Comparison of ENCODE assay signal across 8 cellular contexts in genomic region chr11:62546244-62546936, GRCh38. TPM values are rescaled to one million over a fixed set of nuclear protein-coding genes. Genes with fewer than 3 reads are reported as not detected.
DNase-seq lines count a peak whose midpoint lies in the region; ATAC-seq and TF ChIP-seq lines count a peak whose summit lies in the region.

A gene with protein sequence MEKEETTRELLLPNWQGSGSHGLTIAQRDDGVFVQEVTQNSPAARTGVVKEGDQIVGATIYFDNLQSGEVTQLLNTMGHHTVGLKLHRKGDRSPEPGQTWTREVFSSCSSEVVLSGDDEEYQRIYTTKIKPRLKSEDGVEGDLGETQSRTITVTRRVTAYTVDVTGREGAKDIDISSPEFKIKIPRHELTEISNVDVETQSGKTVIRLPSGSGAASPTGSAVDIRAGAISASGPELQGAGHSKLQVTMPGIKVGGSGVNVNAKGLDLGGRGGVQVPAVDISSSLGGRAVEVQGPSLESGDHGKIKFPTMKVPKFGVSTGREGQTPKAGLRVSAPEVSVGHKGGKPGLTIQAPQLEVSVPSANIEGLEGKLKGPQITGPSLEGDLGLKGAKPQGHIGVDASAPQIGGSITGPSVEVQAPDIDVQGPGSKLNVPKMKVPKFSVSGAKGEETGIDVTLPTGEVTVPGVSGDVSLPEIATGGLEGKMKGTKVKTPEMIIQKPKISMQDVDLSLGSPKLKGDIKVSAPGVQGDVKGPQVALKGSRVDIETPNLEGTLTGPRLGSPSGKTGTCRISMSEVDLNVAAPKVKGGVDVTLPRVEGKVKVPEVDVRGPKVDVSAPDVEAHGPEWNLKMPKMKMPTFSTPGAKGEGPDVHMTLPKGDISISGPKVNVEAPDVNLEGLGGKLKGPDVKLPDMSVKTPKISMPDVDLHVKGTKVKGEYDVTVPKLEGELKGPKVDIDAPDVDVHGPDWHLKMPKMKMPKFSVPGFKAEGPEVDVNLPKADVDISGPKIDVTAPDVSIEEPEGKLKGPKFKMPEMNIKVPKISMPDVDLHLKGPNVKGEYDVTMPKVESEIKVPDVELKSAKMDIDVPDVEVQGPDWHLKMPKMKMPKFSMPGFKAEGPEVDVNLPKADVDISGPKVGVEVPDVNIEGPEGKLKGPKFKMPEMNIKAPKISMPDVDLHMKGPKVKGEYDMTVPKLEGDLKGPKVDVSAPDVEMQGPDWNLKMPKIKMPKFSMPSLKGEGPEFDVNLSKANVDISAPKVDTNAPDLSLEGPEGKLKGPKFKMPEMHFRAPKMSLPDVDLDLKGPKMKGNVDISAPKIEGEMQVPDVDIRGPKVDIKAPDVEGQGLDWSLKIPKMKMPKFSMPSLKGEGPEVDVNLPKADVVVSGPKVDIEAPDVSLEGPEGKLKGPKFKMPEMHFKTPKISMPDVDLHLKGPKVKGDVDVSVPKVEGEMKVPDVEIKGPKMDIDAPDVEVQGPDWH (N-terminal part only) (minus strand): TSS chr11:62546806. CDS start chr11:62536098, 10,708 bp downstream.

- no peak for ATAC-seq in HG02763 (IDR thresholded peaks at IDR 0.05; ENCODE audit: unreplicated experiment)

- no peaks in the 10 kb centered on the region for H3K36me3 ChIP-seq in KMS-11 (ENCODE audit: insufficient read depth)
- H3K36me3 ChIP-seq in OCI-LY7 (ENCODE audit: insufficient read depth, low read length): no peaks in the 10 kb centered on the region

- no peaks in the 10 kb centered on the region for H3K27me3 ChIP-seq in KMS-11 (ENCODE audit: insufficient read depth, low read depth)

- peak within 1 kb of the TSS; percentile 99 for H3K4me2 ChIP-seq in KMS-11
- H3K4me2 ChIP-seq in OCI-LY7 (ENCODE audit: low read length): no peak within 1 kb of the TSS

- intact Hi-C loops in dendritic cell treated with granulocyte-macrophage colony-stimulating factor and Interleukin-4, amounts not matched to agents 40 ng/mL and 50 ng/mL, for 4 days (cut with micrococcal nuclease): loop anchor here (2.0 kb wide), 1 partner anchor 14 kb away; no protein-coding TSS in a partner anchor
- intact Hi-C loops in OCI-LY7 (cut with micrococcal nuclease; ENCODE audit: unreplicated experiment): no loop called here

- H3K27me3 Mint-ChIP-seq in dendritic cell treated with granulocyte-macrophage colony-stimulating factor and Interleukin-4, amounts not matched to agents 40 ng/mL and 50 ng/mL, for 4 days: peaks cover 4% of the 10 kb centered on the region

- H4K20me1 ChIP-seq in KMS-11 (ENCODE audit: insufficient read depth) (peaks cover 4% of the 10 kb centered on the region; the same call in 1 of the 2 replicates), OCI-LY7 (ENCODE audit: insufficient read depth, low read length) (no peaks in the 10 kb centered on the region)

- peaks cover 51% of the 10 kb centered on the region for H3K36me3 Mint-ChIP-seq in dendritic cell treated with granulocyte-macrophage colony-stimulating factor and Interleukin-4, amounts not matched to agents 40 ng/mL and 50 ng/mL, for 4 days (ENCODE audit: low read depth)

- no peaks in the 10 kb centered on the region for H3K9me2 ChIP-seq in OCI-LY7 (ENCODE audit: insufficient read depth, low read length)

- peak within 1 kb of the TSS; percentile 73 for H3K9ac ChIP-seq in KMS-11

- TF ChIP-seq CTCF in KMS-11 (conservative IDR thresholded peaks at IDR 0.05; ENCODE audit: low read depth, low read length) (no peak), OCI-LY7 (conservative IDR thresholded peaks at IDR 0.05; ENCODE audit: low read length) (no peak)

- peak in 3 of 4 experiments; percentile 33 to 61 (median 54) for DNase-seq in activated CD4-positive, CD25-positive, alpha-beta regulatory T cell (lab: John Stamatoyannopoulos, UW)
- DNase-seq in left kidney (ENCODE audit: low read depth, low spot score): peak; percentile 86
- peak; percentile 60 for DNase-seq in stimulated activated CD8-positive, alpha-beta memory T cell treated with anti-CD3 and anti-CD28 coated beads, Interleukin-4, amount 100 ng/mL, for 24 hours (ENCODE audit: low read depth)
- DNase-seq in OCI-LY7 (ENCODE audit: low spot score): no peak

- H3K27ac ChIP-seq in KMS-11: peak within 1 kb of the TSS; percentile 79
- no peak within 1 kb of the TSS for H3K27ac ChIP-seq in OCI-LY7 (ENCODE audit: low read depth, low read length, poor library complexity, severe bottlenecking)

- H3K9me3 ChIP-seq in OCI-LY7 (ENCODE audit: low read length): no peaks in the 10 kb centered on the region

- peak within 1 kb of the TSS; percentile 49 for H3K4me3 ChIP-seq in GM08714 (ENCODE audit: low read length)
- no peak within 1 kb of the TSS for H3K4me3 ChIP-seq in KMS-11 (IDR thresholded peaks at IDR 0.05; ENCODE audit: insufficient read depth, low read depth, low read length)
- H3K4me3 ChIP-seq in OCI-LY7 (ENCODE audit: low read depth, low read length, poor library complexity, severe bottlenecking): no peak within 1 kb of the TSS

- H3K4me3 Mint-ChIP-seq in dendritic cell treated with granulocyte-macrophage colony-stimulating factor and Interleukin-4, amounts not matched to agents 40 ng/mL and 50 ng/mL, for 4 days: peak within 1 kb of the TSS; percentile 97

- H2AFZ ChIP-seq in KMS-11 (ENCODE audit: low read depth) (peak within 1 kb of the TSS; percentile 35; the same call in 1 of the 2 replicates), OCI-LY7 (ENCODE audit: low read length) (no peak within 1 kb of the TSS)

- no TSS peak for BruUV-seq in OCI-LY7 (replicated peaks; lab: Mats Ljungman, UMichigan)

- peaks cover 73% of the 10 kb centered on the region for H3K4me1 Mint-ChIP-seq in dendritic cell treated with granulocyte-macrophage colony-stimulating factor and Interleukin-4, amounts not matched to agents 40 ng/mL and 50 ng/mL, for 4 days (ENCODE audit: low read depth)

- H3K4me1 ChIP-seq in KMS-11 (ENCODE audit: low read depth, poor library complexity, severe bottlenecking) (peaks cover 56% of the 10 kb centered on the region), OCI-LY7 (ENCODE audit: insufficient read depth, low read length, poor library complexity, severe bottlenecking) (peaks cover 16% of the 10 kb centered on the region)

- H3K27ac Mint-ChIP-seq in dendritic cell treated with granulocyte-macrophage colony-stimulating factor and Interleukin-4, amounts not matched to agents 40 ng/mL and 50 ng/mL, for 4 days: peak within 1 kb of the TSS; percentile 95

- POLR2A ChIA-PET in OCI-LY7 (lab: Charles Lee): no interaction called here

- H3K79me2 ChIP-seq in KMS-11 (ENCODE audit: insufficient read depth, low read depth): peaks cover 51% of the 10 kb centered on the region
- no peaks in the 10 kb centered on the region for H3K79me2 ChIP-seq in OCI-LY7 (ENCODE audit: insufficient read depth, low read depth, low read length)

- no peaks in the 10 kb centered on the region for H3K9me3 Mint-ChIP-seq in dendritic cell treated with granulocyte-macrophage colony-stimulating factor and Interleukin-4, amounts not matched to agents 40 ng/mL and 50 ng/mL, for 4 days

- CTCF ChIA-PET in OCI-LY7 (lab: Charles Lee; ENCODE audit: unreplicated experiment): no interaction called here

RNA-seq across cellular contexts. Expression of the gene that starts here (rescaled TPM):
- total RNA-seq in OCI-LY7 (2014; rRNA removed; shearing (Covaris generic)): 0.08 and 0.28 TPM in 2 replicates
- 0.21 and 0.30 TPM in 2 replicates for total RNA-seq in OCI-LY7 (2022)
